16 cellular contexts compared by ENCODE assay signal in the genomic region with DNA sequence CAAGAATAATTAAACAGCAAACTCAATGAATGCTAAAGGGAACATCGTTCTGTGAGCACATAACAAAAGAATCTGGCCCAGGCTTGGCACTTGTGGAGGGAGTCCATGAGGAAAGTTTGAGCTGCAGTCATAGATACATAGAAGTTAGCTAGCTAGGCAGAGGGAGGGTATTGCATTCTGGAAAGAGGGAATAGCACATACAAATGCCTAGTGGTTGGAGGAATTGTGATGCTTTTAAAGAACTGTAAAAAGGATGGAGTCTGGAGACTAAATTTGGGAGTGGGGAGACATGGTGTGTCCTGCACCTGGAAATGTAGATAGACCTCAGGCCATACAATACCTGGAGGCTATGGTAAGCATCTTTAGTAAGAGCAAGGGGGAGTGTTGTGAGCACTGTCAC.
"Had no signal": no experiment of that assay in that cellular context is flagged by ENCODE, and none has a peak within 500 bp of the region (broad histone marks: within the 10 kb centered on the region; RNA-seq: fewer than 3 reads in every experiment).

No MANE protein-coding gene starts in this region.

- ATAC-seq: body of pancreas, left colon, mucosa of descending colon, T-helper 17 cell had no signal

- H3K27me3 ChIP-seq: body of pancreas, cardiac muscle cell, stomach, suprapubic skin, transverse colon had no signal

- H3K36me3 ChIP-seq: transverse colon had no signal

- H3K9me3 Mint-ChIP-seq: activated CD4-positive, alpha-beta memory T cell treated with anti-CD3 and anti-CD28 coated beads for 36 hours had no signal

- H3K36me3 Mint-ChIP-seq: activated CD4-positive, alpha-beta memory T cell treated with anti-CD3 and anti-CD28 coated beads for 36 hours had no signal

- H3K27ac Mint-ChIP-seq: activated CD4-positive, alpha-beta memory T cell treated with anti-CD3 and anti-CD28 coated beads for 36 hours had no signal

- H3K4me3 ChIP-seq: body of pancreas, cardiac muscle cell, mucosa of descending colon, stomach, suprapubic skin, transverse colon had no signal

- H3K27ac ChIP-seq: body of pancreas, cardiac muscle cell, stomach, suprapubic skin, transverse colon had no signal

- H3K27me3 Mint-ChIP-seq: activated CD4-positive, alpha-beta memory T cell treated with anti-CD3 and anti-CD28 coated beads for 36 hours; T-helper 17 cell had no signal

- H3K4me1 ChIP-seq: body of pancreas, stomach, suprapubic skin, transverse colon had no signal

- H3K9me3 ChIP-seq: body of pancreas, mucosa of descending colon, stomach, suprapubic skin, transverse colon had no signal

- H3K4me3 Mint-ChIP-seq: activated CD4-positive, alpha-beta memory T cell treated with anti-CD3 and anti-CD28 coated beads for 36 hours; T-helper 17 cell had no signal

- DNase-seq: activated CD4-positive, alpha-beta memory T cell treated with anti-CD3 and anti-CD28 coated beads for 36 hours; activated CD4-positive, alpha-beta T cell treated with anti-CD3 and anti-CD28 coated beads for 48 hours; activated naive CD4-positive, alpha-beta T cell treated with Interleukin-2 at 50 U/mL for 16 hours; activated T-cell treated with anti-CD3 and anti-CD28 coated beads, Interleukin-2, amount 50 U/mL, for 48 hours; anterior cingulate cortex; body of pancreas; cortex of kidney; left colon; mesendoderm; mucosa of descending colon; stimulated activated CD4-positive, alpha-beta T cell treated with anti-CD3 and anti-CD28 coated beads, Interleukin-4, amount 100 ng/mL, for 4 hours; stomach; T-helper 17 cell; transverse colon had no signal
